ENCODE assay signal across 17 cellular contexts in the genomic region with DNA sequence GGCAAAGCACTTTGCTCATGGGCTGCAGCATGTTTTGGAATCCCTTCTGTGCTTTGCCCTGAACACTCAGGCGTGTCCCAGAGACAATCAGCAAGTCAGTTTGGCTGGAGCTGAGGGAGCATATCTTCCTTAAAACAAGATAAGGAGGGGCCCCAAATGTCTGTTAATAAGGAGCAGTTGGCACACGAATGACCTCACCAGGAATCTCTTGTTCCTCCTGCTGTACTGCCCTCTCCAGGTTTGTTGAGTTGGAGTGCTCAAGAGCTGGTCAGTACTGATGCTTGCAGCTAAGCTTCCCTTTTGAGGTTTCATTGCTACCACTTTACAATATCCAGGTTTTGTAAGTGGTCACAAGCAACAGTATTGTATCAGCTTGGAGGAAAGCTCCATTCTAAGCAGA.
DNase-seq lines count a peak whose midpoint lies in the region; ATAC-seq and TF ChIP-seq lines count a peak whose summit lies in the region.
"Had no signal": no experiment of that assay in that cellular context is flagged by ENCODE, and none has a peak within 500 bp of the region (broad histone marks: within the 10 kb centered on the region; RNA-seq: fewer than 3 reads in every experiment).

No MANE protein-coding gene starts in this region.

- H3K4ac ChIP-seq in mesendoderm (ENCODE audit: low read depth, low read length): no peak overlapping the region

- no peak overlapping the region for H4K5ac ChIP-seq in mesendoderm (ENCODE audit: low read length)

- no peak overlapping the region for H2BK15ac ChIP-seq in mesendoderm (replicated peaks; ENCODE audit: low read depth)

- no peak overlapping the region for H2AK5ac ChIP-seq in mesendoderm (ENCODE audit: low read length)

- H3K18ac ChIP-seq in mesendoderm (ENCODE audit: low read length): no peak overlapping the region

- no peak overlapping the region for H3K23ac ChIP-seq in mesendoderm (ENCODE audit: low read length)

- H3K27me3 ChIP-seq in mesendoderm (ENCODE audit: insufficient read depth, low read length, poor library complexity): no peaks in the 10 kb centered on the region

- no peaks in the 10 kb centered on the region for H3K4me1 ChIP-seq in HEK293 (ENCODE audit: control insufficient read depth, insufficient read depth, low read length)
- no peaks in the 10 kb centered on the region for H3K4me1 ChIP-seq in mesendoderm (ENCODE audit: control insufficient read depth, low read depth, low read length)
- H3K4me1 ChIP-seq: Caco-2 had no signal

- peaks cover 13% of the 10 kb centered on the region for H3K27me3 Mint-ChIP-seq in activated naive CD4-positive, alpha-beta T cell treated with anti-CD3 and anti-CD28 coated beads for 36 hours (ENCODE audit: low read depth)
- peaks cover 4 to 7% (median 4%) of the 10 kb centered on the region in 3 donors for H3K27me3 Mint-ChIP-seq in immature natural killer cell (ENCODE audit: low read depth in 3 of 3)

- no peaks in the 10 kb centered on the region for H3K36me3 Mint-ChIP-seq in activated naive CD4-positive, alpha-beta T cell treated with anti-CD3 and anti-CD28 coated beads for 36 hours (ENCODE audit: low read depth)
- H3K36me3 Mint-ChIP-seq in immature natural killer cell: no peaks in the 10 kb centered on the region

- H3K9me3 Mint-ChIP-seq in activated naive CD4-positive, alpha-beta T cell treated with anti-CD3 and anti-CD28 coated beads for 36 hours: no peaks in the 10 kb centered on the region
- H3K9me3 Mint-ChIP-seq in immature natural killer cell: peaks cover 0 to 6% (median 0%) of the 10 kb centered on the region in 6 donors

- TF ChIP-seq CTCF in HEK293 (tag by site-specific recombination; IDR thresholded peaks at IDR 0.05): no peak
- TF ChIP-seq CTCF in epithelial cell of esophagus (IDR thresholded peaks at IDR 0.05; ENCODE audit: insufficient read depth, low read depth, low read length, missing control alignments): no peak

- no peak overlapping the region for H3K4me3 Mint-ChIP-seq in activated naive CD4-positive, alpha-beta T cell treated with anti-CD3 and anti-CD28 coated beads for 36 hours
- no peak overlapping the region for H3K4me3 Mint-ChIP-seq in immature natural killer cell

- no peak overlapping the region for H3K9ac ChIP-seq in mesendoderm (ENCODE audit: low read length)

- POLR2A ChIA-PET in HEK293 (lab: Yijun Ruan, JAX): no interaction called here

- H2BK5ac ChIP-seq in mesendoderm (ENCODE audit: low read length): no peak overlapping the region

- no peaks in the 10 kb centered on the region for H3K4me1 Mint-ChIP-seq in activated naive CD4-positive, alpha-beta T cell treated with anti-CD3 and anti-CD28 coated beads for 36 hours (ENCODE audit: low read depth)
- H3K4me1 Mint-ChIP-seq in immature natural killer cell: no peaks in the 10 kb centered on the region

- H3K9me3 ChIP-seq in HEK293 (ENCODE audit: control insufficient read depth, insufficient read depth, low read depth, low read length): no peaks in the 10 kb centered on the region; the same call in 1 of the 2 replicates
- H3K9me3 ChIP-seq: Caco-2 had no signal

- no peak overlapping the region for H4K8ac ChIP-seq in mesendoderm (ENCODE audit: low read depth, low read length)

- H3K36me3 ChIP-seq in HEK293 (ENCODE audit: control insufficient read depth in 2 of 2, insufficient read depth in 1 of 2, low read length in 2 of 2) (no peaks in the 10 kb centered on the region), mesendoderm (ENCODE audit: control insufficient read depth, insufficient read depth, low read length) (no peaks in the 10 kb centered on the region)

- no peaks in the 10 kb centered on the region for H3K79me2 ChIP-seq in mesendoderm (ENCODE audit: control insufficient read depth, insufficient read depth, low read length)

- H3K79me1 ChIP-seq in mesendoderm (ENCODE audit: low read length): no peaks in the 10 kb centered on the region

- no peak for ATAC-seq in HG03469 (IDR thresholded peaks at IDR 0.05; ENCODE audit: unreplicated experiment)
- ATAC-seq: HCT116 had no signal

- CTCF ChIA-PET in HEK293 (lab: Yijun Ruan, JAX): interaction anchor here (0.7 to 1.3 kb wide), 2 partner anchors 35 to 299 kb away, joined by 3 to 6 read pairs; no protein-coding TSS in a partner anchor
- CTCF ChIA-PET in activated naive CD4-positive, alpha-beta T cell treated with anti-CD3 and anti-CD28 coated beads for 36 hours (lab: Charles Lee): no interaction called here

- DNase-seq in OCI-M1 (lab: John Stamatoyannopoulos, UW) (peak; percentile 3), epithelial cell of esophagus (ENCODE audit: low read depth) (peak; percentile 4), mesendoderm (peak; percentile 71), immature natural killer cell (no peak)
- DNase-seq in activated naive CD4-positive, alpha-beta T cell treated with anti-CD3 and anti-CD28 coated beads for 36 hours: no peak
- DNase-seq: ACHN, Caco-2, DMS79, MM.1S, NCI-H1105, NCI-H1694, NCI-H2227 treated with DMSO at 0.1 percent for 48 hours, NCI-H524 treated with DMSO at 0.1 percent for 48 hours, SHP77 treated with DMSO at 0.1 percent for 48 hours had no signal

- WGBS in mesendoderm (ENCODE audit: extremely low coverage, insufficient coverage, low lambda C conversion rate): no CpG with 5 or more reads among the region's 2 CpGs

- no peak overlapping the region for H2BK120ac ChIP-seq in mesendoderm (ENCODE audit: low read depth, low read length)

- no peak overlapping the region for H3K27ac ChIP-seq in HEK293 (ENCODE audit: extremely low read depth, low read depth, low read length)
- no peak overlapping the region for H3K27ac ChIP-seq in mesendoderm (ENCODE audit: low read depth, low read length)

- H3K56ac ChIP-seq in mesendoderm (ENCODE audit: low read length): no peak overlapping the region

- no peak overlapping the region for H3K27ac Mint-ChIP-seq in activated naive CD4-positive, alpha-beta T cell treated with anti-CD3 and anti-CD28 coated beads for 36 hours
- no peak overlapping the region for H3K27ac Mint-ChIP-seq in immature natural killer cell

- intact Hi-C loops in activated naive CD4-positive, alpha-beta T cell treated with anti-CD3 and anti-CD28 coated beads for 36 hours (cut with micrococcal nuclease): no loop called here

- H3K4me3 ChIP-seq in HEK293 (ENCODE audit: low read depth, low read length) (no peak overlapping the region), epithelial cell of esophagus (ENCODE audit: low read length) (no peak overlapping the region), mesendoderm (ENCODE audit: low read length) (no peak overlapping the region)

- no peak overlapping the region for H3K4me2 ChIP-seq in mesendoderm (ENCODE audit: low read length)

TF ChIP-seq in HEK293, 187 proteins besides CTCF, POLR2A, EP300 and RAD21:
- TF ChIP-seq KLF10 (tag by site-specific recombination; IDR thresholded peaks at IDR 0.05) (no peak), ZNF544 (tag by site-specific recombination; IDR thresholded peaks at IDR 0.05) (no peak), ZNF529 (tag by site-specific recombination; IDR thresholded peaks at IDR 0.05; ENCODE audit: insufficient replicate concordance) (no peak), ZNF654 (tag by site-specific recombination; IDR thresholded peaks at IDR 0.05; ENCODE audit: low read depth) (peak; percentile 4; the same call in 1 of the 2 replicates)

Comparison
In these comparisons a context has a peak if more than half of its experiments do, and no peak if none do; other contexts are left out.
1. DNase-seq: peak in OCI-M1 (single experiment), epithelial cell of esophagus (single experiment) and mesendoderm (single experiment); none in activated naive CD4-positive, alpha-beta T cell treated with anti-CD3 and anti-CD28 coated beads for 36 hours (single experiment) and immature natural killer cell (0 of 3).